In the genomic region with DNA sequence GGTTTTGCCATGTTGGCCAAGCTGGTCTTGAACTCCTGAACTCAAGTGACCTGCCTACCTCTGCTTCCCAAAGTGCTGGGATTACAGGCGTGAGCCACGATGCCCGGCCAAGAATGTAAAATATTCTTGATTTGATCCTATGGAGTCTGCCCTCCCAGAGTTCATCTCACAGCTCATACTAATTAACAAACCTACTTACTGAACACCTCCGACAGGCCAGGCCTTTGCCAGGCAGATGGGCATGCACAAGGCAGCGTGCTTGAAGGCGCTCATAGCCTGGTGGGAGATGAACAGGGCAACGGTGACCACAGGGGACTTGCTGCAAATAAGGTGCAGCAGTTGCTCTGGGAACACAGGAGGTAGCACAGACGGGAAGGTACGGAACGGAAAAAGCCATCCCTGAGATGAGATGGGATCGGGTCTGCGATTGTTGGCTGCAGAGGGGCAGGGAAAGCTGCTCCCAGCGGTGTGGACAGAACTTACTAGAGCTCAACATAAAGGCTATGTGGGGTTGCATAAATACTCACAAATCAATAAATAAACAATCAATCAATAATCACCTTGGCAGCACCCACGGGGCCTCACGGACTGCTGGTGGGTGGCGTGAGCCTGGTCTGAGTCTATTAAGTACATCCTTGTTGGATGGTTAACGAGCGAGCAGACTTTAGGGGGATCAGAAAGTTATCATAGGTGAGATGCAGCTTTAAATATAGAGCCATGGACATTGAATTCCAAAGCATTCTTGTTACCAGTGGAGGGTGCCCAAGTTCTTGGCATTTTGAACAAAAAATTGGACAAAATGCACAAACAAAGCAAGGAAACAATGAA, we compare ENCODE assay signal across 8 cellular contexts. TPM values are rescaled to one million over a fixed set of nuclear protein-coding genes. Genes with fewer than 3 reads are reported as not detected.
DNase-seq lines count a peak whose midpoint lies in the region; ATAC-seq, FAIRE-seq and TF ChIP-seq lines count a peak whose summit lies in the region.

No MANE protein-coding gene starts in this region.

- no peaks in the 10 kb centered on the region for H3K9me1 ChIP-seq in K562 (ENCODE audit: control insufficient read depth, insufficient read depth, low read length)

- no peaks in the 10 kb centered on the region for H3K79me2 ChIP-seq in K562 (ENCODE audit: control insufficient read depth, insufficient read depth, low read length)

- H3K4me1 ChIP-seq in HEK293 (ENCODE audit: control insufficient read depth, insufficient read depth, low read length): no peaks in the 10 kb centered on the region
- peaks cover 0 to 11% of the 10 kb centered on the region in 2 experiments; a peak in 2 of 5 replicates for H3K4me1 ChIP-seq in K562 (replicated peaks in 1 of 2; ENCODE audit: control insufficient read depth in 2 of 2, insufficient read depth in 2 of 2, low read length in 2 of 2)
- H3K4me1 ChIP-seq in suprapubic skin: peaks cover 9% of the 10 kb centered on the region

- ATAC-seq in K562: no peak
- ATAC-seq in GM21390 (IDR thresholded peaks at IDR 0.05; ENCODE audit: unreplicated experiment): no peak

- FAIRE-seq in K562 (lab: Jason Lieb, UNC): no peak

- no peak for TF ChIP-seq CTCF in HEK293 (tag by site-specific recombination; IDR thresholded peaks at IDR 0.05)
- no peak for TF ChIP-seq CTCF in K562 (IDR thresholded peaks at IDR 0.05 in 2 of 3, conservative IDR thresholded peaks at IDR 0.05 in 1 of 3; ENCODE audit: insufficient read depth in 2 of 3, low read depth in 1 of 3, low read length in 3 of 3)
- no peak for TF ChIP-seq CTCF in suprapubic skin (IDR thresholded peaks at IDR 0.05)

- H3K9me3 ChIP-seq in HEK293 (ENCODE audit: control insufficient read depth, insufficient read depth, low read depth, low read length): no peaks in the 10 kb centered on the region
- H3K9me3 ChIP-seq in K562 (replicated peaks; ENCODE audit: control insufficient read depth, insufficient read depth, low read depth, low read length): no peaks in the 10 kb centered on the region
- no peaks in the 10 kb centered on the region for H3K9me3 ChIP-seq in suprapubic skin

- TF ChIP-seq POLR2A in K562 (conservative IDR thresholded peaks at IDR 0.05) (no peak), suprapubic skin (IDR thresholded peaks at IDR 0.05) (no peak)

- no peaks in the 10 kb centered on the region for H3K36me3 ChIP-seq in HEK293 (ENCODE audit: control insufficient read depth in 2 of 2, insufficient read depth in 1 of 2, low read length in 2 of 2)
- H3K36me3 ChIP-seq in K562 (ENCODE audit: control insufficient read depth, insufficient read depth, low read length): no peaks in the 10 kb centered on the region
- H3K36me3 ChIP-seq in suprapubic skin: no peaks in the 10 kb centered on the region

- no peak overlapping the region for H3K9ac ChIP-seq in K562 (ENCODE audit: insufficient read depth in 1 of 2, low read depth in 2 of 2, low read length in 2 of 2)

- no peak for TF ChIP-seq EP300 in K562 (IDR thresholded peaks at IDR 0.05; ENCODE audit: low read length)
- TF ChIP-seq EP300 in suprapubic skin (IDR thresholded peaks at IDR 0.05): no peak

- H3K4me2 ChIP-seq in K562 (ENCODE audit: insufficient read depth, low read length): peak overlapping the region; percentile 21; the same call in 1 of the 2 replicates

- H3K4me3 ChIP-seq in HEK293 (ENCODE audit: low read depth, low read length) (peak overlapping the region; percentile 15), K562 (no peak overlapping the region), suprapubic skin (peak overlapping the region; percentile 38)

- 18% methylated on average over 18 of the region's 18 CpGs for WGBS in K562 (ENCODE audit: insufficient coverage, low coverage, missing lambda C conversion rate)
- WGBS in suprapubic skin: 82% methylated on average over 18 of the region's 18 CpGs

- no peak for DNase-seq in K562 (ENCODE audit: extremely low read depth in 1 of 4, low spot score in 3 of 4)
- DNase-seq in suprapubic skin (ENCODE audit: low spot score in 2 of 2): no peak
- no peak for DNase-seq in RPMI8226
- no peak for DNase-seq in NAMALWA (ENCODE audit: low spot score)
- no peak for DNase-seq in activated CD8-positive, alpha-beta memory T cell treated with anti-CD3 and anti-CD28 coated beads, Interleukin-2, amount 50 U/mL, for 48 hours

- no peak for TF ChIP-seq RAD21 in K562 (CRISPR knock-in tag; conservative IDR thresholded peaks at IDR 0.05 in 1 of 2, IDR thresholded peaks at IDR 0.05 in 1 of 2)

- in situ Hi-C loops in K562 (cut with MboI): no loop called here

- CTCF ChIA-PET in HEK293 (lab: Yijun Ruan, JAX) (no interaction called here), K562 (lab: Yijun Ruan, JAX; ENCODE audit: low intra/inter-chr PET ratio) (no interaction called here)

- BruUV-seq in K562 (replicated peaks; lab: Mats Ljungman, UMichigan): no TSS peak

- H3K27me3 ChIP-seq in K562 (ENCODE audit: control insufficient read depth in 2 of 2, insufficient read depth in 2 of 2, low read length in 2 of 2) (peaks cover 11 to 44% of the 10 kb centered on the region in 2 experiments; a peak in 4 of 5 replicates), layer of hippocampus (ENCODE audit: control insufficient read depth, insufficient read depth, low read length) (no peaks in the 10 kb centered on the region), suprapubic skin (no peaks in the 10 kb centered on the region)

- POLR2A ChIA-PET in HEK293 (lab: Yijun Ruan, JAX) (no interaction called here), K562 (lab: Yijun Ruan, JAX) (interaction anchor here (0.7 kb wide), 1 partner anchor 371 kb away, joined by 3 read pairs; no protein-coding TSS in a partner anchor)

- intact Hi-C loops in K562 (cut with micrococcal nuclease): no loop called here

- no peaks in the 10 kb centered on the region for H4K20me1 ChIP-seq in K562 (replicated peaks; ENCODE audit: control insufficient read depth, insufficient read depth, low read length)

- H3K27ac ChIP-seq in HEK293 (ENCODE audit: extremely low read depth, low read depth, low read length): no peak overlapping the region
- no peak overlapping the region for H3K27ac ChIP-seq in K562 (ENCODE audit: extremely low read depth, low read depth, low read length)
- peak overlapping the region; percentile 43 for H3K27ac ChIP-seq in layer of hippocampus (ENCODE audit: low read depth, low read length)
- H3K27ac ChIP-seq in suprapubic skin: no peak overlapping the region

- H2AFZ ChIP-seq in K562 (ENCODE audit: low read depth, low read length): no peak overlapping the region; the same call in 1 of the 2 replicates

RNA-seq across cellular contexts. Expression of a gene that starts 4.7 kb away (rescaled TPM):
- 0.30 and 0.76 TPM in 2 replicates for total RNA-seq in K562 (2011; cell fraction: chromatin; rRNA removed; ENCODE audit: low replicate concordance)
- 0.33 TPM in 1 of 2 replicates, not detected in the other for total RNA-seq in K562 (2011; cell fraction: nucleolus; rRNA removed)
- 0.81 and 2.3 TPM in 2 replicates for total RNA-seq in K562 (2011; cell fraction: nucleoplasm; rRNA removed)
- total RNA-seq in K562 (2014; rRNA removed) (0.98 and 1.4 TPM in 2 replicates), K562 (2014; rRNA removed; fragmentation: Illumina TruSeq; extraction: Trizol) (0.84 and 1.3 TPM in 2 replicates), K562 (2015; rRNA removed; fragmentation: Illumina TruSeq; extraction: Trizol) (0.72 and 1.1 TPM in 2 replicates), K562 (2021) (0.60 and 0.98 TPM in 2 replicates), suprapubic skin (not detected)
- polyA plus RNA-seq in K562 (2011; rRNA removed) (2.7 and 3.2 TPM in 2 replicates), K562 (2014; fragmentation: Illumina TruSeq; extraction: Trizol) (0.86 and 0.98 TPM in 2 replicates), K562 (2014; fragmentation: Nextera tagmentation; extraction: Ambion mirVana) (under 1 TPM; 0.21 to 0.27 TPM), K562 (2014; rRNA removed) (0.93 and 1.1 TPM in 2 replicates)
- polyA plus RNA-seq in K562 (2011; cell fraction: cytosol; rRNA removed): 1.2 and 2.3 TPM in 2 replicates
- polyA plus RNA-seq in K562 (2011; cell fraction: nucleus; rRNA removed): 0.78 and 0.87 TPM in 2 replicates
- polyA plus RNA-seq in K562 (2012): 0.77 and 1.2 TPM in 2 replicates
- 2.9 and 3.4 TPM in 2 replicates for polyA minus RNA-seq in K562 (2011; rRNA and poly(A)+ RNA removed)
- 1.7 TPM in 1 of 2 replicates, not detected in the other for polyA minus RNA-seq in K562 (2011; cell fraction: cytosol; rRNA and poly(A)+ RNA removed)
- 0.54 and 1.3 TPM in 2 replicates for polyA minus RNA-seq in K562 (2011; cell fraction: nucleus; rRNA and poly(A)+ RNA removed)

RNA-seq across cellular contexts. Expression of a gene that starts 13.3 kb away (rescaled TPM):
- 24.7 and 30.0 TPM in 2 replicates for total RNA-seq in K562 (2011; cell fraction: chromatin; rRNA removed; ENCODE audit: low replicate concordance)
- total RNA-seq in K562 (2011; cell fraction: nucleolus; rRNA removed): 21.5 and 24.6 TPM in 2 replicates
- total RNA-seq in K562 (2011; cell fraction: nucleoplasm; rRNA removed): 18.0 and 21.1 TPM in 2 replicates
- 27.8 and 30.9 TPM in 2 replicates for total RNA-seq in K562 (2014; rRNA removed)
- 31.7 and 34.5 TPM in 2 replicates for total RNA-seq in K562 (2014; rRNA removed; fragmentation: Illumina TruSeq; extraction: Trizol)
- 32.6 and 33.8 TPM in 2 replicates for total RNA-seq in K562 (2015; rRNA removed; fragmentation: Illumina TruSeq; extraction: Trizol)
- total RNA-seq in K562 (2021): 26.3 and 26.9 TPM in 2 replicates
- 30.3 and 39.4 TPM in 2 replicates for polyA plus RNA-seq in K562 (2011; rRNA removed)
- 23.7 and 30.8 TPM in 2 replicates for polyA plus RNA-seq in K562 (2011; cell fraction: cytosol; rRNA removed)
- 17.3 and 18.1 TPM in 2 replicates for polyA plus RNA-seq in K562 (2011; cell fraction: nucleus; rRNA removed)
- 25.0 and 27.7 TPM in 2 replicates for polyA plus RNA-seq in K562 (2012)
- 48.6 and 58.6 TPM in 2 replicates for polyA plus RNA-seq in K562 (2014; fragmentation: Illumina TruSeq; extraction: Trizol)
- 10 to 100 TPM; 33.5 to 38.6 TPM for polyA plus RNA-seq in K562 (2014; fragmentation: Nextera tagmentation; extraction: Ambion mirVana)
- 35.5 and 36.3 TPM in 2 replicates for polyA plus RNA-seq in K562 (2014; rRNA removed)
- 28.2 and 32.6 TPM in 2 replicates for polyA minus RNA-seq in K562 (2011; rRNA and poly(A)+ RNA removed)
- polyA minus RNA-seq in K562 (2011; cell fraction: cytosol; rRNA and poly(A)+ RNA removed): 9.7 and 14.4 TPM in 2 replicates
- 10.1 and 11.6 TPM in 2 replicates for polyA minus RNA-seq in K562 (2011; cell fraction: nucleus; rRNA and poly(A)+ RNA removed)
- total RNA-seq in suprapubic skin: 10 to 100 TPM; 11.8 to 21.1 (median 18.0) TPM

RNA-seq across cellular contexts. Expression of a gene that starts 40.1 kb away (rescaled TPM):
- not detected in 2 replicates for total RNA-seq in K562 (2011; cell fraction: chromatin; rRNA removed; ENCODE audit: low replicate concordance)
- total RNA-seq in K562 (2011; cell fraction: nucleolus; rRNA removed): not detected in 2 replicates
- not detected in 2 replicates for total RNA-seq in K562 (2011; cell fraction: nucleoplasm; rRNA removed)
- not detected in 2 replicates for total RNA-seq in K562 (2014; rRNA removed)
- 0.11 and 0.26 TPM in 2 replicates for total RNA-seq in K562 (2014; rRNA removed; fragmentation: Illumina TruSeq; extraction: Trizol)
- 0.22 TPM in 1 of 2 replicates, not detected in the other for total RNA-seq in K562 (2015; rRNA removed; fragmentation: Illumina TruSeq; extraction: Trizol)
- total RNA-seq in K562 (2021): not detected in 2 replicates
- 0.11 TPM in 1 of 2 replicates, not detected in the other for polyA plus RNA-seq in K562 (2011; rRNA removed)
- 0.04 TPM in 1 of 2 replicates, not detected in the other for polyA plus RNA-seq in K562 (2011; cell fraction: cytosol; rRNA removed)
- polyA plus RNA-seq in K562 (2011; cell fraction: nucleus; rRNA removed): not detected in 2 replicates
- 0.13 and 3.8 TPM in 2 replicates for polyA plus RNA-seq in K562 (2012)
- polyA plus RNA-seq in K562 (2014; fragmentation: Illumina TruSeq; extraction: Trizol): 0.15 TPM in 1 of 2 replicates, not detected in the other
- polyA plus RNA-seq in K562 (2014; fragmentation: Nextera tagmentation; extraction: Ambion mirVana): under 1 TPM; 0.13 to 0.45 TPM
- polyA plus RNA-seq in K562 (2014; rRNA removed): 0.21 and 0.58 TPM in 2 replicates
- 0.27 and 0.28 TPM in 2 replicates for polyA minus RNA-seq in K562 (2011; rRNA and poly(A)+ RNA removed)
- polyA minus RNA-seq in K562 (2011; cell fraction: cytosol; rRNA and poly(A)+ RNA removed): not detected in 2 replicates
- not detected in 2 replicates for polyA minus RNA-seq in K562 (2011; cell fraction: nucleus; rRNA and poly(A)+ RNA removed)
- 1 to 10 TPM in 2 of 4 donors, under 1 TPM in 1, not detected in 1; 0.26 to 5.6 (median 5.3) TPM for total RNA-seq in suprapubic skin
